1 cellular context compared by ENCODE assay signal in the genomic region with DNA sequence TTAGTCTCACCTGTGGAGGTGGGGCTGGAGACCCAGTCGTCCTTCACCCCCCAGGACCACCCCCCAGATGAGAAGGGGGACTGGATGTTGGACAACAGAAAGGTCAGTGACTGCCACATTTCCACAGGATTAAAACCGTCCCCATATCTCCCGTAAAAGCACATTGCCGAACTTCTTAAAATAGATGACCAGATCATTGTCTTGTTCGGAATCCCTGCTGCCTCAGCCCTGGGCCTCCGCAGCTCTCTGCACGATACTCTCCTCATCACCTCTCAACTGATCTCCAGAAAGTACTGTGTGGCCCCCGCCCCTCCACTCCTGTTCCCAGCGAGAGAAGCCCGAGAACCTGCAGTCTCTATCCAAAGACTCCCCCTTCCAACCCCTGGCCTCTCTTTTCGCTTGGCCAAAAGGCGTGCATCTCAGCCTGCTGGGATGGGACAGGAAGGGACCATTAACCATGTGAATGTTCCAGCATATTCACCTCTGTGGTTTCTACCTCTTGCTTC.
TF ChIP-seq lines count a peak whose summit lies in the region.

No MANE protein-coding gene starts in this region.

TF ChIP-seq in H1, 55 proteins besides CTCF, POLR2A, EP300 and RAD21 (continued from another document):
- no peak for TF ChIP-seq SIX5 (IDR thresholded peaks at IDR 0.05; ENCODE audit: low read depth, low read length)
- no peak for TF ChIP-seq POU5F1 (IDR thresholded peaks at IDR 0.05; ENCODE audit: low read depth, low read length)
